Comparison of ENCODE assay signal across 8 cellular contexts in the genomic region with DNA sequence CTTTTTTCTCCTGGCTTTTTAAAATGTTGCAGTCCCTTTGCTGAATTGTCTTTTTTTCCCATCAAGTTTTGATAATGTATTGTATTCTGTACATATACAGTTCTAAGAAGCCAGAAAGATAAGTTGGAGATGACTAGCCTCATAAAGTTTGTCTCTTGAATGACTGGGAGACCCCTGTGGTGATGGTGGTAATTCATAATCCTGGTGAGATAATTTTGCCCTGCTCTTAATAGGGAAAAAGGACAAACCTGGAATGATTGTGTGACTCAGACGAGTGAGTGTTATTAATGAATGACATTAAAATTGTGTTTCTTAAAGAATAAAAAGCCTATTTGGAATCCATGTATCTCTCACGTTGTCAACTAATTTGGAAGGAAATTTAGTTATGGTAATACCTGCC. TPM values are rescaled to one million over a fixed set of nuclear protein-coding genes. Genes with fewer than 3 reads are reported as not detected.
A peak's percentile ranks its signal among the peaks of the same experiment; 100 is the strongest.
DNase-seq lines count a peak whose midpoint lies in the region; ATAC-seq and TF ChIP-seq lines count a peak whose summit lies in the region.

No MANE protein-coding gene starts in this region.

- H3K36me3 ChIP-seq in Caco-2 (ENCODE audit: control insufficient read depth, insufficient read depth, low read length) = no peaks in the 10 kb centered on the region

- H3K4me3 ChIP-seq in Caco-2 (ENCODE audit: low read depth, low read length) = peak overlapping the region; percentile 58
- H3K4me3 ChIP-seq in LNCaP clone FGC (ENCODE audit: low read depth, low read length) = peak overlapping the region; percentile 98
- peak overlapping the region; percentile 87 for H3K4me3 ChIP-seq in choroid plexus epithelial cell (ENCODE audit: low read depth, low read length)

- no peaks in the 10 kb centered on the region for H3K9me3 ChIP-seq in Caco-2

- no TSS peak for BruUV-seq in Caco-2 (replicated peaks; lab: Mats Ljungman, UMichigan)

- no peak for DNase-seq in Caco-2
- no peak for DNase-seq in LNCaP clone FGC (ENCODE audit: low read depth)
- DNase-seq in choroid plexus epithelial cell (ENCODE audit: low read depth) = peak; percentile 17
- DNase-seq in nephron progenitor cell = no peak
- no peak for DNase-seq in stimulated activated CD4-positive, alpha-beta T cell treated with anti-CD3 and anti-CD28 coated beads, Interleukin-15, amount 100 ng/mL, for 24 hours
- no peak for DNase-seq in NCI-H1048 (lab: John Stamatoyannopoulos, UW)
- no peak for DNase-seq in MV-4-11 (lab: John Stamatoyannopoulos, UW)

- ATAC-seq in HG03460 (IDR thresholded peaks at IDR 0.05; ENCODE audit: unreplicated experiment) = no peak

- H3K4me1 ChIP-seq in Caco-2 = 0 out of 2 replicates have a peak, but pooled peaks cover 10% of the 10 kb centered on the region

- POLR2A ChIA-PET in Caco-2 (lab: Charles Lee) = interaction anchor here (0.5 to 1.4 kb wide), 2 partner anchors 58 to 328 kb away, joined by 4 to 7 read pairs; partner anchors contain the start of gene EED

- peak overlapping the region; percentile 99 for H3K27ac Mint-ChIP-seq in Caco-2 (ENCODE audit: unreplicated experiment)
- no peak overlapping the region for H3K27ac Mint-ChIP-seq in nephron progenitor cell

- TF ChIP-seq CTCF in Caco-2 (IDR thresholded peaks at IDR 0.05; ENCODE audit: insufficient read depth in 1 of 2, low read depth in 1 of 2, low read length in 1 of 2, severe bottlenecking in 1 of 2, unreplicated experiment in 1 of 2) = no peak
- no peak for TF ChIP-seq CTCF in LNCaP clone FGC (IDR thresholded peaks at IDR 0.05; ENCODE audit: control insufficient read depth, extremely low read depth, insufficient read depth)
- TF ChIP-seq CTCF in choroid plexus epithelial cell (conservative IDR thresholded peaks at IDR 0.05; ENCODE audit: low read depth, low read length) = no peak
- no peak for TF ChIP-seq CTCF in nephron progenitor cell (IDR thresholded peaks at IDR 0.05)

- H3K27me3 ChIP-seq in Caco-2 (replicated peaks; ENCODE audit: control insufficient read depth, insufficient read depth, low read length) = no peaks in the 10 kb centered on the region

- CTCF ChIA-PET in Caco-2 (lab: Charles Lee) = interaction anchor here (1.1 kb wide), 1 partner anchor 116 kb away, joined by 3 read pairs; no protein-coding TSS in a partner anchor

- H3K4me1 Mint-ChIP-seq in Caco-2 (ENCODE audit: low read depth, unreplicated experiment) (peaks cover 8% of the 10 kb centered on the region), nephron progenitor cell (peaks cover 31% of the 10 kb centered on the region)

- H3K4me3 Mint-ChIP-seq in Caco-2 (ENCODE audit: unreplicated experiment) (peak overlapping the region; percentile 98), nephron progenitor cell (peak overlapping the region; percentile 100)

- H3K36me3 Mint-ChIP-seq in Caco-2 (ENCODE audit: insufficient read depth, unreplicated experiment) = peaks cover 17% of the 10 kb centered on the region
- H3K36me3 Mint-ChIP-seq in nephron progenitor cell (ENCODE audit: low read depth) = peaks cover 15% of the 10 kb centered on the region

- H3K27me3 Mint-ChIP-seq in Caco-2 (ENCODE audit: insufficient read depth, unreplicated experiment) = no peaks in the 10 kb centered on the region
- peaks cover 8% of the 10 kb centered on the region for H3K27me3 Mint-ChIP-seq in nephron progenitor cell (ENCODE audit: low read depth, poor library complexity)

- no peaks in the 10 kb centered on the region for H3K9me3 Mint-ChIP-seq in Caco-2 (ENCODE audit: unreplicated experiment)
- H3K9me3 Mint-ChIP-seq in nephron progenitor cell = peaks cover 3% of the 10 kb centered on the region

- intact Hi-C loops in Caco-2 (cut with micrococcal nuclease; ENCODE audit: unreplicated experiment) = loop anchor here (2.0 to 10.0 kb wide), 3 partner anchors 114 to 638 kb away; partner anchors contain the start of genes CCDC83 and CREBZF

RNA-seq across cellular contexts. Expression of gene HIKESHI, which starts 1.2 kb away (rescaled TPM):
- 81.3 and 82.0 TPM in 2 replicates for total RNA-seq in Caco-2 (2022)

RNA-seq across cellular contexts. Expression of gene EED, which starts 58.7 kb away (rescaled TPM):
- 68.3 and 75.5 TPM in 2 replicates for total RNA-seq in Caco-2 (2022)
